1 cellular context compared by ENCODE assay signal in the genomic region with DNA sequence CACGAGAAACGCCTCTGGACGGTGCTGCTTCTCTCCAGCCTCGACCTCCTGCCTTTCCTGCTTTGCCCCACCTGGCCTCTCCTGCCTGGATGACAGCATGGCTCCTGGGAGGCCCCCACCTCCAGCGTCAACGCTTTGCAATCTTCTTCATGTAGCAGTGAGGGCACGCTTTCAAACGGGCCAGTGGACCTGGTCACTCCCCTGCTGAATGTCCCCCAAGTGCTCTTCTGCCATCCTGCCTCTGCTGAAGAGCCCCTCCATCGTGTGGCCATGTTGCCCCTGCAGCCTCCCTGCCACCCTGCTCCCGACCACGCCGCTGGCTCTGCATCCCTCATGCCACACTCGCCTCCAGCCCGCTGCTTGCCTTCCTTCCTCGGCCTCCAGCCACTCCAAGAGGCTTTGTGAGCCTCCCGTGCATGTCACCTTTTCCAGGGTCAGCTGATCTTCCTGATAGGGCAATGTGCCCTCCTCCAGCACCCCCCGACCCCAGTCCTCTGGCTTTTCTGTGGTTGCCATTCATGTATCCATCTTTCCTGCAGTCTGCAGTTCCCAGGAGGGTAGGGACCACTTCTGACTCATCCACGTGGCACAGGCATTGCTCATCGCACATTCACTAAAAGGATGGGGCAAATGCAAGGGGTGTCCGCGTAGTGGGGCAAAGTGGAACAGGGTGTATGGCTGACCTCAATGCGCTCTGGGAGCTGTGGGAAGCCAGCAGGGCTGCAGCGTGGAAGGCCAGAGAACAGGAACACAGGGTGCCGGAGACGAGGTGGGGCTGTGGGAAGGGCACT.
TF ChIP-seq lines count a peak whose summit lies in the region.

No MANE protein-coding gene starts in this region.

TF ChIP-seq in WTC11, 78 proteins besides CTCF, POLR2A, EP300 and RAD21:
- TF ChIP-seq, protein P1, sequence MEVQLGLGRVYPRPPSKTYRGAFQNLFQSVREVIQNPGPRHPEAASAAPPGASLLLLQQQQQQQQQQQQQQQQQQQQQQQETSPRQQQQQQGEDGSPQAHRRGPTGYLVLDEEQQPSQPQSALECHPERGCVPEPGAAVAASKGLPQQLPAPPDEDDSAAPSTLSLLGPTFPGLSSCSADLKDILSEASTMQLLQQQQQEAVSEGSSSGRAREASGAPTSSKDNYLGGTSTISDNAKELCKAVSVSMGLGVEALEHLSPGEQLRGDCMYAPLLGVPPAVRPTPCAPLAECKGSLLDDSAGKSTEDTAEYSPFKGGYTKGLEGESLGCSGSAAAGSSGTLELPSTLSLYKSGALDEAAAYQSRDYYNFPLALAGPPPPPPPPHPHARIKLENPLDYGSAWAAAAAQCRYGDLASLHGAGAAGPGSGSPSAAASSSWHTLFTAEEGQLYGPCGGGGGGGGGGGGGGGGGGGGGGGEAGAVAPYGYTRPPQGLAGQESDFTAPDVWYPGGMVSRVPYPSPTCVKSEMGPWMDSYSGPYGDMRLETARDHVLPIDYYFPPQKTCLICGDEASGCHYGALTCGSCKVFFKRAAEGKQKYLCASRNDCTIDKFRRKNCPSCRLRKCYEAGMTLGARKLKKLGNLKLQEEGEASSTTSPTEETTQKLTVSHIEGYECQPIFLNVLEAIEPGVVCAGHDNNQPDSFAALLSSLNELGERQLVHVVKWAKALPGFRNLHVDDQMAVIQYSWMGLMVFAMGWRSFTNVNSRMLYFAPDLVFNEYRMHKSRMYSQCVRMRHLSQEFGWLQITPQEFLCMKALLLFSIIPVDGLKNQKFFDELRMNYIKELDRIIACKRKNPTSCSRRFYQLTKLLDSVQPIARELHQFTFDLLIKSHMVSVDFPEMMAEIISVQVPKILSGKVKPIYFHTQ (CRISPR knock-in tag; IDR thresholded peaks at IDR 0.05) = no peak
- TF ChIP-seq FOXP1 (CRISPR knock-in tag; IDR thresholded peaks at IDR 0.05; ENCODE audit: borderline replicate concordance) (no peak), STAT6 (CRISPR knock-in tag; conservative IDR thresholded peaks at IDR 0.05; ENCODE audit: low read depth) (no peak)
TF ChIP-seq in WTC11: peak in this region for 0.
